In genomic region chr22:34403667-34404066, GRCh38 we compare ENCODE assay signal across 8 cellular contexts.
"Had no signal": no experiment of that assay in that cellular context is flagged by ENCODE, and none has a peak within 500 bp of the region (broad histone marks: within the 10 kb centered on the region; RNA-seq: fewer than 3 reads in every experiment).

No MANE protein-coding gene starts in this region.

- DNase-seq: GDM1, GF-D8 had no signal

- ATAC-seq: GM12878 had no signal

- H3K4me3 ChIP-seq: GM12878 had no signal

- FAIRE-seq: G401.6, GM12878, GM12891, GM12892, GM18507, GM19239 had no signal
